ENCODE assay signal across 18 cellular contexts in the genomic region with DNA sequence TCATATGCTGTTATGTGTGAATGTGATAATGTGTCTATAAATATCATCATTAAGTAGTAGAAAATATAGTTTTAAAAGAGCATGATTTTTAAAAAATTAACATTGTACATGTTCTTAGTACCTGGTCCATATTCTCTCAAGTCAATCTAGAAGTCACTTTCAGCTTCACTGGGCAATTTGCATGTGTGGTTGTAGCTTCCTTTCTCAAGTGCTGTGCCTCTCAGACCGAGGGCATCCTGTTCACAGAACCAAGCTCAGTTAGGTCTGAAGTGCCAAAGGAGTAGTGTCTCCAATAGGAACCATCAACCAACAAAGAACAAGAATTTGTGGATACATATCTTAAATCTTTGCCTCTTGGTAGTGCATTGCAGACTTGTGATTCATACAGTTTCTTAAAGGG.
DNase-seq lines count a peak whose midpoint lies in the region; ATAC-seq lines count a peak whose summit lies in the region.
"Had no signal": no experiment of that assay in that cellular context is flagged by ENCODE, and none has a peak within 500 bp of the region (broad histone marks: within the 10 kb centered on the region; RNA-seq: fewer than 3 reads in every experiment).

No MANE protein-coding gene starts in this region.

- ATAC-seq in GM18508 (IDR thresholded peaks at IDR 0.05; ENCODE audit: insufficient read depth, unreplicated experiment), result peak; percentile 80
- ATAC-seq in GM19455 (IDR thresholded peaks at IDR 0.05; ENCODE audit: unreplicated experiment), result peak; percentile 52
- peak; percentile 89 for ATAC-seq in HG02678 (IDR thresholded peaks at IDR 0.05; ENCODE audit: unreplicated experiment)
- ATAC-seq in HG03378 (IDR thresholded peaks at IDR 0.05; ENCODE audit: unreplicated experiment), result peak; percentile 83
- ATAC-seq: activated CD8-positive, alpha-beta memory T cell treated with anti-CD3 and anti-CD28 coated beads, Interleukin-2, amount 10 ng/mL, durations not matched to agents 7 days and 5 days; left lobe of liver; naive thymus-derived CD4-positive, alpha-beta T cell; WTC11 had no signal

- DNase-seq in retina, result no peak
- no peak for DNase-seq in activated CD8-positive, alpha-beta memory T cell treated with anti-CD3 and anti-CD28 coated beads, Interleukin-2, amount 50 U/mL, for 4 hours
- no peak for DNase-seq in pons (ENCODE audit: low spot score)
- no peak for DNase-seq in NCI-H1694 treated with DMSO at 0.1 percent for 48 hours (lab: John Stamatoyannopoulos, UW)
- DNase-seq: activated CD8-positive, alpha-beta memory T cell treated with anti-CD3 and anti-CD28 coated beads, Interleukin-2, amount 10 ng/mL, durations not matched to agents 7 days and 5 days; activated naive CD4-positive, alpha-beta T cell treated with anti-CD3 and anti-CD28 coated beads, Interleukin-2, amount 10 ng/mL, durations not matched to agents 7 days and 5 days; Calu3; KG1; naive thymus-derived CD4-positive, alpha-beta T cell; NCI-H526; stimulated activated CD4-positive, alpha-beta T cell treated with anti-CD3 and anti-CD28 coated beads, Interleukin-1b, Interleukin-23, amount 100 ng/mL, for 48 hours; thyroid gland had no signal
